In the genomic region with DNA sequence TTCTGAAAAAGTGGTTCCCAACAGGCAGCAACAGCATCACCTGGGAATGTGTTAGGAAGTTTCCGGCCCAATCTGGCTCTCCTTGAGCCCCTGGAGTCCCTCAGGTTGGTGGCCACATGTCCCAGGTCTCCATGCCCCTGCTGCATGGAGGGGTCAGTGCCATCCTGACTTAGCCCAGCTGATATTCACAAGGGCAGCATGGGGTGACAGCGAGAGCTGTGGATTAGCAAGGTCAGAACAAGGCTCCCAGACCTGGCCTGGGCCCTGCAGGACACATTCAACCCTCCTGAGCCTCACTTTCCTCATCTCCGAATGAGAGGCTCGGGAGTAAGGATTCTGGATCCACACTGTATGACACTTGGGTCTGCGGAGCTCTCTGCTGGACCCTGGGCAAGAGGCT, we compare ENCODE assay signal across 18 cellular contexts.
"Had no signal": no experiment of that assay in that cellular context is flagged by ENCODE, and none has a peak within 500 bp of the region (broad histone marks: within the 10 kb centered on the region; RNA-seq: fewer than 3 reads in every experiment).

No MANE protein-coding gene starts in this region.

- H3K9me3 ChIP-seq: suprapubic skin, transverse colon had no signal

- H3K4me3 Mint-ChIP-seq: activated naive CD8-positive, alpha-beta T cell treated with anti-CD3 and anti-CD28 coated beads for 36 hours; activated T-helper 17 cell treated with anti-CD3 and anti-CD28 coated beads, Interleukin-2, amount 50 U/mL, for 72 hours; dendritic cell treated with granulocyte-macrophage colony-stimulating factor and Interleukin-4, amounts not matched to agents 40 ng/mL and 50 ng/mL, for 4 days; nephron progenitor cell; stimulated activated naive CD8-positive, alpha-beta T cell treated with anti-CD3 and anti-CD28 coated beads, Interleukin-15, amount 100 ng/mL, for 72 hours had no signal

- H3K27me3 ChIP-seq: hepatocyte, suprapubic skin, transverse colon had no signal

- H3K36me3 ChIP-seq: suprapubic skin, transverse colon had no signal

- H3K9me3 Mint-ChIP-seq: activated naive CD8-positive, alpha-beta T cell treated with anti-CD3 and anti-CD28 coated beads for 36 hours; activated T-helper 17 cell treated with anti-CD3 and anti-CD28 coated beads, Interleukin-2, amount 50 U/mL, for 72 hours; dendritic cell treated with granulocyte-macrophage colony-stimulating factor and Interleukin-4, amounts not matched to agents 40 ng/mL and 50 ng/mL, for 4 days; stimulated activated naive CD8-positive, alpha-beta T cell treated with anti-CD3 and anti-CD28 coated beads, Interleukin-15, amount 100 ng/mL, for 72 hours had no signal

- ATAC-seq: activated CD4-positive, CD25-positive, alpha-beta regulatory T cell treated with anti-CD3 and anti-CD28 coated beads, Interleukin-2, amount 50 U/mL, for 24 hours; activated T-helper 17 cell treated with anti-CD3 and anti-CD28 coated beads, Interleukin-2, amount 50 U/mL, for 72 hours; left cardiac atrium; stimulated activated naive CD8-positive, alpha-beta T cell treated with anti-CD3 and anti-CD28 coated beads, Interleukin-15, amount 100 ng/mL, for 72 hours had no signal

- H3K4me1 Mint-ChIP-seq: activated naive CD8-positive, alpha-beta T cell treated with anti-CD3 and anti-CD28 coated beads for 36 hours; activated T-helper 17 cell treated with anti-CD3 and anti-CD28 coated beads, Interleukin-2, amount 50 U/mL, for 72 hours; stimulated activated naive CD8-positive, alpha-beta T cell treated with anti-CD3 and anti-CD28 coated beads, Interleukin-15, amount 100 ng/mL, for 72 hours had no signal

- H3K27ac ChIP-seq: hepatocyte, suprapubic skin, transverse colon had no signal

- H3K27ac Mint-ChIP-seq: activated naive CD8-positive, alpha-beta T cell treated with anti-CD3 and anti-CD28 coated beads for 36 hours; activated T-helper 17 cell treated with anti-CD3 and anti-CD28 coated beads, Interleukin-2, amount 50 U/mL, for 72 hours; dendritic cell treated with granulocyte-macrophage colony-stimulating factor and Interleukin-4, amounts not matched to agents 40 ng/mL and 50 ng/mL, for 4 days; nephron progenitor cell; progenitor cell of endocrine pancreas had no signal

- H3K4me3 ChIP-seq: hepatocyte, suprapubic skin, transverse colon had no signal

- H3K36me3 Mint-ChIP-seq: activated naive CD8-positive, alpha-beta T cell treated with anti-CD3 and anti-CD28 coated beads for 36 hours had no signal

- H3K27me3 Mint-ChIP-seq: activated naive CD8-positive, alpha-beta T cell treated with anti-CD3 and anti-CD28 coated beads for 36 hours; stimulated activated naive CD8-positive, alpha-beta T cell treated with anti-CD3 and anti-CD28 coated beads, Interleukin-15, amount 100 ng/mL, for 72 hours had no signal

- DNase-seq: activated naive CD4-positive, alpha-beta T cell; activated naive CD8-positive, alpha-beta T cell treated with anti-CD3 and anti-CD28 coated beads for 36 hours; activated T-cell treated with anti-CD3 and anti-CD28 coated beads, Interleukin-2, amount 50 U/mL, for 1 hour; amniotic stem cell; effector CD8-positive, alpha-beta T cell; left cardiac atrium; midbrain; nephron progenitor cell; stimulated activated naive CD8-positive, alpha-beta T cell treated with anti-CD3 and anti-CD28 coated beads, Interleukin-15, amount 100 ng/mL, for 72 hours; T-helper 1 cell; T-helper 9 cell; transverse colon had no signal
